Comparison of ENCODE assay signal across 23 cellular contexts in the genomic region with DNA sequence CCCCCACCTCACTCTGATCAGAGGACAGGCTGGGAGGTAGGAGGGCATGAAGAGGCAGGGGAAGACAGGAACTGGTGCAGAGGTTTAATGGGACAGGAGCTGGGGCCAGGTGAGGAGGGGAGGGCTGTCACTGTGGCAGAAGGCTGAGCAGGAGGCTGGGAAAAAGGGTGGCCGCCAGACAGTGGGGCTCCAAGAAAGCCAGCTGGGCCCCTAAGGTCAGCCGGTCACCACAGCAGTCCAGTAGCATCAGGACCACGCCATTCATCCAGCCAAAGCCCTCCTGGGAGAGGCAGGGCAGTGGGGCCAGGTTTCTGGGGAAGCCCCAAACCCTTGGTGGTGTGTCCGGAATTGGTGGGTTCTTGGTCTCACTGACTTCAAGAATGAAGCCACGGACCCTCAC. TPM values are rescaled to one million over a fixed set of nuclear protein-coding genes. Genes with fewer than 3 reads are reported as not detected.
DNase-seq lines count a peak whose midpoint lies in the region; ATAC-seq, FAIRE-seq and TF ChIP-seq lines count a peak whose summit lies in the region.
"Had no signal": no experiment of that assay in that cellular context is flagged by ENCODE, and none has a peak within 500 bp of the region (broad histone marks: within the 10 kb centered on the region; RNA-seq: fewer than 3 reads in every experiment).

No MANE protein-coding gene starts in this region.

- CTCF ChIA-PET in CD4-positive, alpha-beta T cell (lab: Charles Lee), result no interaction called here

- no peak overlapping the region for H3K4me3 ChIP-seq in astrocyte (ENCODE audit: insufficient read depth, low read depth, low read length)

- no peak overlapping the region for H3K4me2 ChIP-seq in astrocyte (ENCODE audit: low read length)

- H3K27me3 Mint-ChIP-seq in CD4-positive, alpha-beta T cell, result no peaks in the 10 kb centered on the region
- H3K27me3 Mint-ChIP-seq in astrocyte (ENCODE audit: low read depth, unreplicated experiment) (no peaks in the 10 kb centered on the region), nephron (ENCODE audit: low read depth) (peaks cover 5% of the 10 kb centered on the region)

- H3K36me3 Mint-ChIP-seq in CD4-positive, alpha-beta T cell (ENCODE audit: low read depth), result no peaks in the 10 kb centered on the region
- no peaks in the 10 kb centered on the region for H3K36me3 Mint-ChIP-seq in astrocyte (ENCODE audit: low read depth, unreplicated experiment)
- H3K36me3 Mint-ChIP-seq in nephron (ENCODE audit: low read depth), result no peaks in the 10 kb centered on the region
- H3K36me3 Mint-ChIP-seq: IgD-negative memory B cell had no signal

- no peak for FAIRE-seq in astrocyte (lab: Jason Lieb, UNC)
- FAIRE-seq: G401.6, HTR-8/SVneo had no signal

- intact Hi-C loops in CD4-positive, alpha-beta T cell (cut with DNase I, micrococcal nuclease), result loop anchor here in 1 of 2 experiments (5.0 kb wide), 1 partner anchor 209 kb away; no protein-coding TSS in a partner anchor

- TF ChIP-seq CTCF in 22Rv1 (IDR thresholded peaks at IDR 0.05) (no peak), astrocyte (IDR thresholded peaks at IDR 0.05; ENCODE audit: insufficient read depth, low read depth, low read length) (no peak), nephron (IDR thresholded peaks at IDR 0.05; ENCODE audit: unreplicated experiment in 3 of 3) (no peak)
- no peak for TF ChIP-seq CTCF in CD4-positive, alpha-beta T cell (IDR thresholded peaks at IDR 0.05)

- no peaks in the 10 kb centered on the region for H3K9me3 ChIP-seq in CD4-positive, alpha-beta T cell (ENCODE audit: control insufficient read depth, low read length)
- H3K9me3 ChIP-seq in astrocyte (ENCODE audit: insufficient read depth, low read depth, low read length), result no peaks in the 10 kb centered on the region

- POLR2A ChIA-PET in CD4-positive, alpha-beta T cell (lab: Charles Lee), result interaction anchor here (0.8 to 1.0 kb wide), 2 partner anchors 11 to 103 kb away, joined by 3 read pairs; a partner anchor contains a TSS

- H3K27me3 ChIP-seq in CD4-positive, alpha-beta T cell (ENCODE audit: control insufficient read depth, insufficient read depth, low read length), result no peaks in the 10 kb centered on the region
- H3K27me3 ChIP-seq in astrocyte (ENCODE audit: insufficient read depth, low read length), result peaks cover 8% of the 10 kb centered on the region

- H3K4me1 Mint-ChIP-seq in CD4-positive, alpha-beta T cell (ENCODE audit: low read depth), result peaks cover 43% of the 10 kb centered on the region
- H3K4me1 Mint-ChIP-seq in astrocyte (ENCODE audit: low read depth, unreplicated experiment) (peaks cover 17% of the 10 kb centered on the region), nephron (peaks cover 10% of the 10 kb centered on the region)

- H3K9me3 Mint-ChIP-seq in CD4-positive, alpha-beta T cell, result no peaks in the 10 kb centered on the region
- H3K9me3 Mint-ChIP-seq in astrocyte (ENCODE audit: unreplicated experiment), result no peaks in the 10 kb centered on the region
- H3K9me3 Mint-ChIP-seq in nephron, result no peaks in the 10 kb centered on the region
- H3K9me3 Mint-ChIP-seq: IgD-negative memory B cell had no signal

- H3K36me3 ChIP-seq in astrocyte (ENCODE audit: insufficient read depth, low read length), result no peaks in the 10 kb centered on the region

- no peak overlapping the region for H3K9ac ChIP-seq in astrocyte (ENCODE audit: low read length)

- H3K4me1 ChIP-seq in astrocyte (ENCODE audit: insufficient read depth, low read length), result peaks cover 16% of the 10 kb centered on the region

- no peak overlapping the region for H3K27ac Mint-ChIP-seq in CD4-positive, alpha-beta T cell
- H3K27ac Mint-ChIP-seq in astrocyte (ENCODE audit: unreplicated experiment), result no peak overlapping the region
- H3K27ac Mint-ChIP-seq in nephron, result peak overlapping the region in 2 of 3 experiments; percentile 51 to 73
- H3K27ac Mint-ChIP-seq: IgD-negative memory B cell had no signal

- ATAC-seq in CD4-positive, alpha-beta T cell (ENCODE audit: poor library complexity), result no peak
- ATAC-seq: PC-3, SK-N-SH treated with all-trans-retinoic acid at 6 μM for 48 hours had no signal

- H3K27ac ChIP-seq in 22Rv1, result peak overlapping the region; percentile 46
- no peak overlapping the region for H3K27ac ChIP-seq in CD4-positive, alpha-beta T cell (ENCODE audit: low read depth, low read length)
- no peak overlapping the region for H3K27ac ChIP-seq in astrocyte (ENCODE audit: low read depth, low read length)

- DNase-seq in CD4-positive, alpha-beta T cell, result no peak
- DNase-seq in astrocyte (ENCODE audit: low read depth) (no peak), occipital lobe (lab: John Stamatoyannopoulos, UW) (no peak), NCI-H1930 (lab: John Stamatoyannopoulos, UW) (no peak), NCI-H345 (lab: John Stamatoyannopoulos, UW) (no peak)
- DNase-seq: DMS 273 treated with DMSO at 0.1 percent for 48 hours, HCEC 1CT, Kasumi-1, MM.1S, NCI-H1092, NCI-H146, NCI-H2081 treated with DMSO at 0.1 percent for 48 hours, NCI-H510A treated with DMSO at 0.1 percent for 48 hours, PC-3, RPMI8226, SIG-M5 had no signal

- H4K20me1 ChIP-seq in astrocyte (ENCODE audit: insufficient read depth, low read length), result no peaks in the 10 kb centered on the region

- no peaks in the 10 kb centered on the region for H3K79me2 ChIP-seq in astrocyte (ENCODE audit: insufficient read depth, low read length)

- H3K4me3 Mint-ChIP-seq in CD4-positive, alpha-beta T cell, result peak overlapping the region; percentile 55
- H3K4me3 Mint-ChIP-seq in astrocyte (ENCODE audit: unreplicated experiment) (peak overlapping the region; percentile 10), nephron (peak overlapping the region in 1 of 3 experiments; percentile 37)

- H2AFZ ChIP-seq in astrocyte (ENCODE audit: low read depth, low read length), result no peak overlapping the region

RNA-seq across cellular contexts. Expression of a gene that starts 8.5 kb away (rescaled TPM):
- total RNA-seq in CD4-positive, alpha-beta T cell, result not detected
- not detected in 2 replicates for total RNA-seq in astrocyte
- not detected for total RNA-seq in occipital lobe
- total RNA-seq: A673, PC-3 had no signal

Comparison
In these comparisons a context has a peak if more than half of its experiments do, and no peak if none do; other contexts are left out.
1. H3K27ac Mint-ChIP-seq: peak in nephron (2 of 3); none in CD4-positive, alpha-beta T cell (single experiment) and astrocyte (single experiment).